ENCODE assay signal across 9 cellular contexts in genomic region chr22:41237036-41237706, GRCh38. TPM values are rescaled to one million over a fixed set of nuclear protein-coding genes. Genes with fewer than 3 reads are reported as not detected.
DNase-seq lines count a peak whose midpoint lies in the region; ATAC-seq and TF ChIP-seq lines count a peak whose summit lies in the region.
"Had no signal": no experiment of that assay in that cellular context is flagged by ENCODE, and none has a peak within 500 bp of the region (broad histone marks: within the 10 kb centered on the region; RNA-seq: fewer than 3 reads in every experiment).

No MANE protein-coding gene starts in this region.

- H3K9me3 ChIP-seq in ascending aorta, result no peaks in the 10 kb centered on the region
- no peaks in the 10 kb centered on the region for H3K9me3 ChIP-seq in tibial artery

- intact Hi-C loops in ascending aorta (cut with DNase I) (no loop called here), lower leg skin (cut with DNase I; ENCODE audit: low total_unique reads) (loop anchor here (5.0 kb wide), 1 partner anchor 315 kb away; no protein-coding TSS in a partner anchor), tibial artery (cut with DNase I; ENCODE audit: low total_unique reads) (no loop called here)

- peaks cover 10% of the 10 kb centered on the region for H3K4me1 Mint-ChIP-seq in activated T-cell treated with anti-CD3 and anti-CD28 coated beads, Interleukin-2, amount 50 U/mL, for 4 hours (ENCODE audit: low read depth)

- H3K4me3 ChIP-seq in ascending aorta (peak overlapping the region; percentile 60 to 63), lower leg skin (ENCODE audit: low read depth, poor library complexity, severe bottlenecking) (peak overlapping the region; percentile 22), tibial artery (peak overlapping the region; percentile 39 to 60)
- H3K4me3 ChIP-seq: SK-N-MC had no signal

- DNase-seq in activated T-cell treated with anti-CD3 and anti-CD28 coated beads, Interleukin-2, amount 50 U/mL, for 4 hours, result no peak
- no peak for DNase-seq in activated T-cell treated with anti-CD3 and anti-CD28 coated beads for 4 hours
- no peak for DNase-seq in ascending aorta (ENCODE audit: low spot score in 2 of 2)
- DNase-seq in lower leg skin (ENCODE audit: low spot score in 2 of 2), result peak in 1 of 2 donors; percentile 92
- DNase-seq in tibial artery, result no peak
- no peak for DNase-seq in activated CD4-positive, alpha-beta T cell treated with anti-CD3 and anti-CD28 coated beads, Interleukin-2, amount 50 U/mL, for 4 hours

- no peaks in the 10 kb centered on the region for H3K9me3 Mint-ChIP-seq in activated T-cell treated with anti-CD3 and anti-CD28 coated beads, Interleukin-2, amount 50 U/mL, for 4 hours

- no peaks in the 10 kb centered on the region for H3K27me3 ChIP-seq in ascending aorta
- no peaks in the 10 kb centered on the region for H3K27me3 ChIP-seq in tibial artery

- ATAC-seq in activated T-cell treated with anti-CD3 and anti-CD28 coated beads, Interleukin-2, amount 50 U/mL, for 4 hours, result no peak
- ATAC-seq in GM19023 (IDR thresholded peaks at IDR 0.05; ENCODE audit: unreplicated experiment), result no peak
- ATAC-seq in HG02981 (IDR thresholded peaks at IDR 0.05; ENCODE audit: unreplicated experiment), result no peak

- peaks cover 4 to 5% of the 10 kb centered on the region in 2 donors for H3K4me1 ChIP-seq in ascending aorta
- H3K4me1 ChIP-seq in tibial artery, result peaks cover 0 to 19% (median 14%) of the 10 kb centered on the region in 4 donors

- no peaks in the 10 kb centered on the region for H3K36me3 Mint-ChIP-seq in activated T-cell treated with anti-CD3 and anti-CD28 coated beads, Interleukin-2, amount 50 U/mL, for 4 hours (ENCODE audit: insufficient read depth)

- H3K36me3 ChIP-seq in ascending aorta (no peaks in the 10 kb centered on the region), tibial artery (peaks cover 0 to under 1% (median 0%) of the 10 kb centered on the region in 3 donors)

- H3K27me3 Mint-ChIP-seq in activated T-cell treated with anti-CD3 and anti-CD28 coated beads, Interleukin-2, amount 50 U/mL, for 4 hours (ENCODE audit: low read depth), result no peaks in the 10 kb centered on the region

- peak overlapping the region; percentile 59 for H3K4me3 Mint-ChIP-seq in activated T-cell treated with anti-CD3 and anti-CD28 coated beads, Interleukin-2, amount 50 U/mL, for 4 hours

- H3K27ac ChIP-seq in ascending aorta, result no peak overlapping the region
- peak overlapping the region in 1 of 2 donors; percentile 22 for H3K27ac ChIP-seq in tibial artery
- H3K27ac ChIP-seq: SK-N-MC had no signal

- 39 to 47% methylated on average over 17 to 26 of the region's 33 CpGs for WGBS in lower leg skin, 2 donors

- no peak for TF ChIP-seq POLR2A in lower leg skin (IDR thresholded peaks at IDR 0.05)

- TF ChIP-seq CTCF in ascending aorta (IDR thresholded peaks at IDR 0.05), result no peak
- no peak for TF ChIP-seq CTCF in lower leg skin (IDR thresholded peaks at IDR 0.05)
- TF ChIP-seq CTCF in tibial artery (IDR thresholded peaks at IDR 0.05), result no peak

RNA-seq across cellular contexts. Expression of gene CHADL, which starts 3.6 kb away (rescaled TPM):
- total RNA-seq in activated T-cell treated with anti-CD3 and anti-CD28 coated beads, Interleukin-2, amount 50 U/mL, for 4 hours, result under 1 TPM; 0.24 to 0.86 (median 0.60) TPM
- total RNA-seq in ascending aorta (not detected), lower leg skin (10 to 100 TPM; 10.5 to 16.3 (median 11.5) TPM)

RNA-seq across cellular contexts. Expression of gene L3MBTL2, which starts 32.1 kb away (rescaled TPM):
- total RNA-seq in activated T-cell treated with anti-CD3 and anti-CD28 coated beads, Interleukin-2, amount 50 U/mL, for 4 hours, result 10 to 100 TPM; 57.4 to 57.8 (median 57.5) TPM
- 33.3 TPM for total RNA-seq in ascending aorta
- total RNA-seq in lower leg skin, result 10 to 100 TPM in 3 of 4 donors, 1 to 10 TPM in 1; 6.3 to 20.9 (median 16.8) TPM

RNA-seq across cellular contexts. Expression of gene RANGAP1, which starts 48.8 kb away (rescaled TPM):
- 100 to 1,000 TPM; 191 to 205 (median 192) TPM for total RNA-seq in activated T-cell treated with anti-CD3 and anti-CD28 coated beads, Interleukin-2, amount 50 U/mL, for 4 hours
- total RNA-seq in ascending aorta (49.8 TPM), lower leg skin (100 to 1,000 TPM; 119 to 150 (median 121) TPM)

Comparison
In these comparisons a context has a peak if more than half of its experiments do, and no peak if none do; other contexts are left out.
1. RNA of gene CHADL, which starts 3.6 kb away (total RNA-seq): 10.5 to 16.3 TPM in lower leg skin; 0.24 to 0.86 TPM in activated T-cell treated with anti-CD3 and anti-CD28 coated beads, Interleukin-2, amount 50 U/mL, for 4 hours and not detected in ascending aorta (single experiment); every median in the first group is over 4 times any median in the second.
2. Peak in every context shown above with its lines, with median percentiles within 50 percentile points of each other: H3K4me3 ChIP-seq.